10 cellular contexts compared by ENCODE assay signal in genomic region chr11:65434667-65435179, GRCh38. TPM values are rescaled to one million over a fixed set of nuclear protein-coding genes. Genes with fewer than 3 reads are reported as not detected.
DNase-seq lines count a peak whose midpoint lies in the region; ATAC-seq and TF ChIP-seq lines count a peak whose summit lies in the region.
"Had no signal": no experiment of that assay in that cellular context is flagged by ENCODE, and none has a peak within 500 bp of the region (broad histone marks: within the 10 kb centered on the region; RNA-seq: fewer than 3 reads in every experiment).

No MANE protein-coding gene starts in this region.

- ATAC-seq in GM18909 (IDR thresholded peaks at IDR 0.05; ENCODE audit: poor library complexity, unreplicated experiment) = no peak

- intact Hi-C loops in lower leg skin (cut with DNase I; ENCODE audit: low total_unique reads) = no loop called here

- H3K27me3 ChIP-seq in ACC112 (ENCODE audit: insufficient read depth, low read length) = no peaks in the 10 kb centered on the region
- H3K27me3 ChIP-seq in KMS-11 (ENCODE audit: insufficient read depth, low read depth) = no peaks in the 10 kb centered on the region
- no peaks in the 10 kb centered on the region for H3K27me3 ChIP-seq in brain microvascular endothelial cell (replicated peaks)

- WGBS in lower leg skin, 2 donors = 81 to 86% methylated on average over 4 of the region's 4 CpGs

- H3K79me2 ChIP-seq in ACC112 (ENCODE audit: control insufficient read depth, insufficient read depth, low read length, unreplicated experiment) = peaks cover 81% of the 10 kb centered on the region
- peaks cover 62% of the 10 kb centered on the region; the same call in 1 of the 2 replicates for H3K79me2 ChIP-seq in KMS-11 (ENCODE audit: insufficient read depth, low read depth)

- TF ChIP-seq POLR2A in lower leg skin (IDR thresholded peaks at IDR 0.05) = no peak

- no peak for DNase-seq in brain microvascular endothelial cell
- DNase-seq in lower leg skin (ENCODE audit: low spot score in 2 of 2) = peak; percentile 14 to 60
- DNase-seq in stimulated activated CD4-positive, alpha-beta T cell treated with anti-CD3 and anti-CD28 coated beads, Interleukin-12 subunit alpha, Interleukin-12 subunit beta, amount 100 ng/mL, for 4 hours = no peak
- no peak for DNase-seq in DMS53 treated with DMSO at 0.1 percent for 48 hours (lab: John Stamatoyannopoulos, UW; ENCODE audit: unreplicated experiment)
- no peak for DNase-seq in activated gamma-delta T cell treated with Interleukin-2 at 50 U/mL for 16 hours
- DNase-seq: DND-41 had no signal

- TF ChIP-seq CTCF in KMS-11 (conservative IDR thresholded peaks at IDR 0.05; ENCODE audit: low read depth, low read length) (no peak), brain microvascular endothelial cell (IDR thresholded peaks at IDR 0.05; ENCODE audit: low read depth, low read length, missing control alignments) (no peak), lower leg skin (IDR thresholded peaks at IDR 0.05) (no peak)

- peaks cover 39% of the 10 kb centered on the region for H3K4me1 ChIP-seq in ACC112 (ENCODE audit: control insufficient read depth, insufficient read depth, low read length, unreplicated experiment)
- peaks cover 88% of the 10 kb centered on the region for H3K4me1 ChIP-seq in KMS-11 (ENCODE audit: low read depth, poor library complexity, severe bottlenecking)

- peak overlapping the region; percentile 44 for H3K4me3 ChIP-seq in ACC112 (ENCODE audit: low read depth, low read length)
- no peak overlapping the region for H3K4me3 ChIP-seq in KMS-11 (IDR thresholded peaks at IDR 0.05; ENCODE audit: insufficient read depth, low read depth, low read length)
- peak overlapping the region; percentile 26 for H3K4me3 ChIP-seq in brain microvascular endothelial cell (ENCODE audit: low read depth, low read length)
- no peak overlapping the region for H3K4me3 ChIP-seq in lower leg skin (ENCODE audit: low read depth, poor library complexity, severe bottlenecking)
- H3K4me3 ChIP-seq: skin epidermis had no signal

- H3K27ac ChIP-seq in ACC112 (ENCODE audit: low read depth, low read length) (peak overlapping the region; percentile 60), KMS-11 (peak overlapping the region; percentile 1; the same call in 1 of the 2 replicates), brain microvascular endothelial cell (peak overlapping the region; percentile 38)

- H3K4me2 ChIP-seq in KMS-11 = no peak overlapping the region

- no peaks in the 10 kb centered on the region for H4K20me1 ChIP-seq in KMS-11 (ENCODE audit: insufficient read depth)

- in situ Hi-C loops in brain microvascular endothelial cell (cut with HindIII; ENCODE audit: low pct_ligation_motif_present, low sequenced_read_pairs) = no loop called here

- H3K36me3 ChIP-seq in ACC112 (ENCODE audit: insufficient read depth, low read length) = peaks cover 48% of the 10 kb centered on the region
- no peaks in the 10 kb centered on the region for H3K36me3 ChIP-seq in KMS-11 (ENCODE audit: insufficient read depth)
- H3K36me3 ChIP-seq in brain microvascular endothelial cell (replicated peaks) = peaks cover 60% of the 10 kb centered on the region

- no peak overlapping the region for H3K9ac ChIP-seq in KMS-11

- H2AFZ ChIP-seq in ACC112 (ENCODE audit: low read length, unreplicated experiment) = no peak overlapping the region
- no peak overlapping the region for H2AFZ ChIP-seq in KMS-11 (ENCODE audit: low read depth)

RNA-seq across cellular contexts. Expression of gene NEAT1, which starts 12.1 kb away (rescaled TPM):
- total RNA-seq in lower leg skin = 100 to 1,000 TPM; 147 to 645 (median 301) TPM

RNA-seq across cellular contexts. Expression of gene FRMD8, which starts 48.3 kb away (rescaled TPM):
- total RNA-seq in lower leg skin = 100 to 1,000 TPM in 2 of 4 donors, 10 to 100 TPM in 2; 81.8 to 135 (median 112) TPM

RNA-seq across cellular contexts. Expression of gene SLC25A45, which starts 52.3 kb away (rescaled TPM):
- 1 to 10 TPM; 1.8 to 8.0 (median 5.3) TPM for total RNA-seq in lower leg skin

Comparison
In these comparisons a context has a peak if more than half of its experiments do, and no peak if none do; other contexts are left out.
1. H3K27ac ChIP-seq: peak in every context shown above with its lines; median percentile 60 in ACC112; 38 in brain microvascular endothelial cell; 1 in KMS-11.
2. H3K4me3 ChIP-seq: peak in ACC112 (single experiment) and brain microvascular endothelial cell (single experiment); none in KMS-11 (single experiment) and lower leg skin (single experiment).
3. DNase-seq: peak in lower leg skin (2 of 2); none in brain microvascular endothelial cell (single experiment), stimulated activated CD4-positive, alpha-beta T cell treated with anti-CD3 and anti-CD28 coated beads, Interleukin-12 subunit alpha, Interleukin-12 subunit beta, amount 100 ng/mL, for 4 hours (single experiment), DMS53 treated with DMSO at 0.1 percent for 48 hours (single experiment) and activated gamma-delta T cell treated with Interleukin-2 at 50 U/mL for 16 hours (single experiment).